In the genomic region with DNA sequence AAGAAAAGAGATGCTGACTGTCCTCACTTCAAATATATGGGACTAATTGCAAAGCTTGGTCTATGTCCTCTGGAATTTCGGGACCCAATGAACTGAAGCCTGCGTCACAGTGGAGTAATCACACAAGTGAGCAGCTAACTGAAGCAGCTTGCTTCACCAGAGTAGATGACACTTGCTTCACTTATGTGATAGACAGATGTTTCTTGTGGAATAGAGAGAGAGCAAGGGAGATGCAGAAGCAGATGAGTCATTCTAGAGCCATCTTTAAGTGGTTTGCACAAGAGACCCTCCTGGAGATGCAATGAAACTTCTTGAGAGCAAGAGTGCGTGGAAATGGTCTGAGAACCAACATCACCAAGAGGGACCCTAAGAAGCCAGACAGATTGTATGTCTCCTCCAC, we compare ENCODE assay signal across 35 cellular contexts.
A peak's percentile ranks its signal among the peaks of the same experiment; 100 is the strongest.
DNase-seq lines count a peak whose midpoint lies in the region; ATAC-seq, FAIRE-seq and TF ChIP-seq lines count a peak whose summit lies in the region.
"Had no signal": no experiment of that assay in that cellular context is flagged by ENCODE, and none has a peak within 500 bp of the region (broad histone marks: within the 10 kb centered on the region; RNA-seq: fewer than 3 reads in every experiment).

No MANE protein-coding gene starts in this region.

- H3K27me3 ChIP-seq in SJCRH30 = no peaks in the 10 kb centered on the region
- no peaks in the 10 kb centered on the region for H3K27me3 ChIP-seq in pancreas
- H3K27me3 ChIP-seq: breast epithelium, sigmoid colon had no signal

- H3K36me3 ChIP-seq in SJCRH30 (no peaks in the 10 kb centered on the region), pancreas (no peaks in the 10 kb centered on the region)
- H3K36me3 ChIP-seq: breast epithelium, HAP-1, sigmoid colon had no signal

- H3K4me3 ChIP-seq in fibroblast of mammary gland (ENCODE audit: control insufficient read depth, low read depth, low read length) (no peak overlapping the region), SJCRH30 (no peak overlapping the region), pancreas (no peak overlapping the region)
- H3K4me3 ChIP-seq: breast epithelium, HAP-1, mucosa of descending colon, sigmoid colon had no signal

- H3K9me3 ChIP-seq in SJCRH30 (replicated peaks) = no peaks in the 10 kb centered on the region
- H3K9me3 ChIP-seq in pancreas = no peaks in the 10 kb centered on the region
- H3K9me3 ChIP-seq: HAP-1, sigmoid colon, SK-N-SH had no signal

- H3K4me1 ChIP-seq in SJCRH30 (0 out of 2 replicates have a peak, but pooled peaks cover 3% of the 10 kb centered on the region), pancreas (no peaks in the 10 kb centered on the region)
- H3K4me1 ChIP-seq: breast epithelium, HAP-1, sigmoid colon had no signal

- no peaks in the 10 kb centered on the region for H3K36me3 Mint-ChIP-seq in activated naive CD4-positive, alpha-beta T cell treated with anti-CD3 and anti-CD28 coated beads, Interleukin-2, amount 50 U/mL, for 72 hours
- H3K36me3 Mint-ChIP-seq: CD14-positive monocyte; natural killer cell treated with Interleukin-12 subunit alpha and Interleukin-12 subunit beta and Interleukin-15 and Interleukin-18, amount 100 ng/mL, for 72 hours had no signal

- peaks cover 21 to 23% of the 10 kb centered on the region in 2 donors for H3K9me3 Mint-ChIP-seq in activated naive CD4-positive, alpha-beta T cell treated with anti-CD3 and anti-CD28 coated beads, Interleukin-2, amount 50 U/mL, for 72 hours
- H3K9me3 Mint-ChIP-seq: natural killer cell treated with Interleukin-12 subunit alpha and Interleukin-12 subunit beta and Interleukin-15 and Interleukin-18, amount 100 ng/mL, for 72 hours had no signal

- H3K27ac Mint-ChIP-seq in activated naive CD4-positive, alpha-beta T cell treated with anti-CD3 and anti-CD28 coated beads, Interleukin-2, amount 50 U/mL, for 72 hours = no peak overlapping the region
- H3K27ac Mint-ChIP-seq: activated CD8-positive, alpha-beta T cell treated with anti-CD3 and anti-CD28 coated beads for 36 hours; activated T-helper 1 cell treated with anti-CD3 and anti-CD28 coated beads, Interleukin-12 subunit alpha, Interleukin-12 subunit beta, Interleukin-2, Interleukin-4 antibody, amounts not matched to agents 30 ng/mL and 10 ng/mL and 1 ng/mL, durations not matched to agents 14 hours and 24 hours and 36 hours; CD14-positive monocyte; natural killer cell treated with Interleukin-12 subunit alpha and Interleukin-12 subunit beta and Interleukin-15 and Interleukin-18, amount 100 ng/mL, for 72 hours; T-helper 17 cell had no signal

- DNase-seq in NOMO-1 (lab: John Stamatoyannopoulos, UW; ENCODE audit: unreplicated experiment in 2 of 2) = peak; percentile 1 to 7
- no peak for DNase-seq in NOMO-1 treated with dmso at 0.1 percent for 144 hours (lab: John Stamatoyannopoulos, UW; ENCODE audit: unreplicated experiment)
- peak; percentile 71 for DNase-seq in SIG-M5 treated with dmso at 0.1 percent for 504 hours (lab: John Stamatoyannopoulos, UW; ENCODE audit: unreplicated experiment)
- peak; percentile 45 for DNase-seq in fibroblast of mammary gland (ENCODE audit: low read depth)
- DNase-seq in SJCRH30 = no peak
- DNase-seq in pancreas = no peak
- no peak for DNase-seq in activated naive CD4-positive, alpha-beta T cell treated with anti-CD3 and anti-CD28 coated beads, Interleukin-2, amount 50 U/mL, for 72 hours (ENCODE audit: low spot score in 2 of 2)
- DNase-seq: activated CD4-positive, alpha-beta T cell treated with anti-CD3 and anti-CD28 coated beads for 1 hour; activated CD8-positive, alpha-beta memory T cell treated with anti-CD3 and anti-CD28 coated beads, Interleukin-2, amount 50 U/mL, for 48 hours; activated CD8-positive, alpha-beta T cell treated with anti-CD3 and anti-CD28 coated beads for 36 hours; activated naive CD4-positive, alpha-beta T cell treated with anti-CD3 and anti-CD28 coated beads, Interleukin-2, amount 50 U/mL, for 16 hours; amygdala; GDM1; head of caudate nucleus; islet precursor cell; Karpas-422; mucosa of descending colon; NCI-H1092 treated with DMSO at 0.1 percent for 48 hours; NCI-H1694 treated with DMSO at 0.1 percent for 48 hours; NCI-H446; NCI-H774; occipital lobe; OCI-M1; sigmoid colon; SK-N-SH; stimulated activated CD4-positive, alpha-beta T cell treated with anti-CD3 and anti-CD28 coated beads, Interleukin-4, amount 100 ng/mL, for 4 hours; T-helper 17 cell; trophoblast cell had no signal

- H3K27ac ChIP-seq in SJCRH30 = no peak overlapping the region
- no peak overlapping the region for H3K27ac ChIP-seq in pancreas
- H3K27ac ChIP-seq: 22Rv1, breast epithelium, sigmoid colon had no signal

- no peak for ATAC-seq in GM21786 (IDR thresholded peaks at IDR 0.05; ENCODE audit: unreplicated experiment)
- ATAC-seq in pancreas = no peak
- ATAC-seq in activated naive CD4-positive, alpha-beta T cell treated with anti-CD3 and anti-CD28 coated beads, Interleukin-2, amount 50 U/mL, for 72 hours = no peak
- ATAC-seq: activated CD8-positive, alpha-beta T cell treated with anti-CD3 and anti-CD28 coated beads for 36 hours; mucosa of descending colon; natural killer cell treated with Interleukin-12 subunit alpha and Interleukin-12 subunit beta and Interleukin-15 and Interleukin-18, amount 100 ng/mL, for 72 hours; T-helper 17 cell had no signal

- intact Hi-C loops in pancreas (cut with DNase I) = no loop called here

- 91 to 93% methylated on average over 3 of the region's 3 CpGs for WGBS in pancreas, 2 donors

- no peak for FAIRE-seq in pancreas (lab: Jason Lieb, UNC)

- no peak for TF ChIP-seq CTCF in fibroblast of mammary gland (conservative IDR thresholded peaks at IDR 0.05; ENCODE audit: control insufficient read depth, insufficient read depth, low read depth, low read length)
- TF ChIP-seq CTCF in pancreas (IDR thresholded peaks at IDR 0.05) = no peak

Comparison
In these comparisons a context has a peak if more than half of its experiments do, and no peak if none do; other contexts are left out.
1. DNase-seq: peak in NOMO-1 (2 of 2), SIG-M5 treated with dmso at 0.1 percent for 504 hours (single experiment) and fibroblast of mammary gland (single experiment); none in NOMO-1 treated with dmso at 0.1 percent for 144 hours (single experiment), SJCRH30 (0 of 2), pancreas (0 of 6) and activated naive CD4-positive, alpha-beta T cell treated with anti-CD3 and anti-CD28 coated beads, Interleukin-2, amount 50 U/mL, for 72 hours (0 of 2).